In the genomic region with DNA sequence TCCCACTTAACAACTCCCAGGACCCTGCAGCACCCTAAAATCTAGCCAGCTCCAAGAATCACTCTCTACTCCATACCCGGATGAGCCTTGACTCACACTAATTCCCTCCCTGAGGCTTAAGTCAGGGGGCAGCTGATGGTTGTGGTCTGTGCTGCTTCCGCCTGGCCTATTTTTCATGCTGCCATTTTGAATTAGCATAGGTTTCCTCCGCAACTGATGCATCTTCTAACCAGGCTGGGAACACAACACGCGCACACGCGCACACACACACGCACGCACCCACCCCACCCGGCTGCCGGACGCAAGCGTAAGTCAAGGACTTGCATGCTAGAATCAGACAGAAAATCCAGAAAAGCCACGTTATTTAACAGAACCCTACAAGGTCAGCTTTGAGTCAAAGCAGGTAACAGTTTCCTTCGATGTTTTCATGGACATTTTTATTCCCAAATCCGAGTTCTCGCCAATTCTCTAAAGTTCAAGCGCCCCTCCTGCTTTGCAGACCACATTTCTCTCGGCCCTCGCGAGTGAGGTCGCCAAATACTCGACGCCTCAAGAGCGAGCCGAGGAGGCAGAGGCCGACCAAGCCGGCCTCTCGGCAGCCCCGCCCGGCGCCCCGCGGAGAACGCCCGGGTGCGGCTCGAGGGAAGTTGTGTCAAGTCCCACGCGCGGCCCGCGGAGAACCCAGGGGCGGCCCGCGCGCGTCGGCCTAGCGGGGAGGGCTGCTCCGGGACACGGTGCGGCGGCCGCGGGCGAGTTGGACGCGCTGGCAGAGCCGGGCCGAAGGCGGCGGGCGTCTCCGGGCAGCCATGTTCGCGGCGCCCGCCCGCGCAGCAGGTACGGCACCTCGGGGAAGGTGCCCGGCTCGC, we compare ENCODE assay signal across 1 cellular context.
A peak's percentile ranks its signal among the peaks of the same experiment; 100 is the strongest.
TF ChIP-seq lines count a peak whose summit lies in the region.

No MANE protein-coding gene starts in this region.

TF ChIP-seq in GM12878, 131 proteins besides CTCF, POLR2A, EP300 and RAD21 (continued from another document):
- TF ChIP-seq, protein P1, sequence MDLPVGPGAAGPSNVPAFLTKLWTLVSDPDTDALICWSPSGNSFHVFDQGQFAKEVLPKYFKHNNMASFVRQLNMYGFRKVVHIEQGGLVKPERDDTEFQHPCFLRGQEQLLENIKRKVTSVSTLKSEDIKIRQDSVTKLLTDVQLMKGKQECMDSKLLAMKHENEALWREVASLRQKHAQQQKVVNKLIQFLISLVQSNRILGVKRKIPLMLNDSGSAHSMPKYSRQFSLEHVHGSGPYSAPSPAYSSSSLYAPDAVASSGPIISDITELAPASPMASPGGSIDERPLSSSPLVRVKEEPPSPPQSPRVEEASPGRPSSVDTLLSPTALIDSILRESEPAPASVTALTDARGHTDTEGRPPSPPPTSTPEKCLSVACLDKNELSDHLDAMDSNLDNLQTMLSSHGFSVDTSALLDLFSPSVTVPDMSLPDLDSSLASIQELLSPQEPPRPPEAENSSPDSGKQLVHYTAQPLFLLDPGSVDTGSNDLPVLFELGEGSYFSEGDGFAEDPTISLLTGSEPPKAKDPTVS (IDR thresholded peaks at IDR 0.05; ENCODE audit: low read depth, low read length): no peak
- TF ChIP-seq SPI1 (IDR thresholded peaks at IDR 0.05; ENCODE audit: borderline replicate concordance, insufficient read depth, low read depth, low read length) (no peak), MYC (IDR thresholded peaks at IDR 0.05; ENCODE audit: insufficient read depth, insufficient read length, insufficient replicate concordance, low read length, severe bottlenecking) (no peak), MXI1 (IDR thresholded peaks at IDR 0.05; ENCODE audit: low read depth, low read length) (peak; percentile 61; the same call in 1 of the 2 replicates), EED (IDR thresholded peaks at IDR 0.05; ENCODE audit: low read depth) (no peak), CREM (IDR thresholded peaks at IDR 0.05; ENCODE audit: low read depth) (no peak), PML (IDR thresholded peaks at IDR 0.05; ENCODE audit: low read length) (no peak), HDAC6 (IDR thresholded peaks at IDR 0.05; ENCODE audit: unreplicated experiment) (no peak), ZNF217 (IDR thresholded peaks at IDR 0.05) (no peak), CBX3 (IDR thresholded peaks at IDR 0.05; ENCODE audit: borderline replicate concordance, low read depth) (no peak), HDGF (IDR thresholded peaks at IDR 0.05) (peak; percentile 58; the same call in 1 of the 2 replicates), POLR2AphosphoS2 (IDR thresholded peaks at IDR 0.05; ENCODE audit: low read depth, low read length) (no peak; the same call in 1 of the 2 replicates), CHD1 (IDR thresholded peaks at IDR 0.05; ENCODE audit: low read depth, low read length) (no peak), GABPA (IDR thresholded peaks at IDR 0.05; ENCODE audit: low read depth) (0 out of 2 replicates have a peak, but pooled peaks have one; percentile 1)
- TF ChIP-seq, protein P2, sequence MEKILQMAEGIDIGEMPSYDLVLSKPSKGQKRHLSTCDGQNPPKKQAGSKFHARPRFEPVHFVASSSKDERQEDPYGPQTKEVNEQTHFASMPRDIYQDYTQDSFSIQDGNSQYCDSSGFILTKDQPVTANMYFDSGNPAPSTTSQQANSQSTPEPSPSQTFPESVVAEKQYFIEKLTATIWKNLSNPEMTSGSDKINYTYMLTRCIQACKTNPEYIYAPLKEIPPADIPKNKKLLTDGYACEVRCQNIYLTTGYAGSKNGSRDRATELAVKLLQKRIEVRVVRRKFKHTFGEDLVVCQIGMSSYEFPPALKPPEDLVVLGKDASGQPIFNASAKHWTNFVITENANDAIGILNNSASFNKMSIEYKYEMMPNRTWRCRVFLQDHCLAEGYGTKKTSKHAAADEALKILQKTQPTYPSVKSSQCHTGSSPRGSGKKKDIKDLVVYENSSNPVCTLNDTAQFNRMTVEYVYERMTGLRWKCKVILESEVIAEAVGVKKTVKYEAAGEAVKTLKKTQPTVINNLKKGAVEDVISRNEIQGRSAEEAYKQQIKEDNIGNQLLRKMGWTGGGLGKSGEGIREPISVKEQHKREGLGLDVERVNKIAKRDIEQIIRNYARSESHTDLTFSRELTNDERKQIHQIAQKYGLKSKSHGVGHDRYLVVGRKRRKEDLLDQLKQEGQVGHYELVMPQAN (conservative IDR thresholded peaks at IDR 0.05): peak; percentile 55; the same call in 1 of the 2 replicates
- TF ChIP-seq, protein P3, sequence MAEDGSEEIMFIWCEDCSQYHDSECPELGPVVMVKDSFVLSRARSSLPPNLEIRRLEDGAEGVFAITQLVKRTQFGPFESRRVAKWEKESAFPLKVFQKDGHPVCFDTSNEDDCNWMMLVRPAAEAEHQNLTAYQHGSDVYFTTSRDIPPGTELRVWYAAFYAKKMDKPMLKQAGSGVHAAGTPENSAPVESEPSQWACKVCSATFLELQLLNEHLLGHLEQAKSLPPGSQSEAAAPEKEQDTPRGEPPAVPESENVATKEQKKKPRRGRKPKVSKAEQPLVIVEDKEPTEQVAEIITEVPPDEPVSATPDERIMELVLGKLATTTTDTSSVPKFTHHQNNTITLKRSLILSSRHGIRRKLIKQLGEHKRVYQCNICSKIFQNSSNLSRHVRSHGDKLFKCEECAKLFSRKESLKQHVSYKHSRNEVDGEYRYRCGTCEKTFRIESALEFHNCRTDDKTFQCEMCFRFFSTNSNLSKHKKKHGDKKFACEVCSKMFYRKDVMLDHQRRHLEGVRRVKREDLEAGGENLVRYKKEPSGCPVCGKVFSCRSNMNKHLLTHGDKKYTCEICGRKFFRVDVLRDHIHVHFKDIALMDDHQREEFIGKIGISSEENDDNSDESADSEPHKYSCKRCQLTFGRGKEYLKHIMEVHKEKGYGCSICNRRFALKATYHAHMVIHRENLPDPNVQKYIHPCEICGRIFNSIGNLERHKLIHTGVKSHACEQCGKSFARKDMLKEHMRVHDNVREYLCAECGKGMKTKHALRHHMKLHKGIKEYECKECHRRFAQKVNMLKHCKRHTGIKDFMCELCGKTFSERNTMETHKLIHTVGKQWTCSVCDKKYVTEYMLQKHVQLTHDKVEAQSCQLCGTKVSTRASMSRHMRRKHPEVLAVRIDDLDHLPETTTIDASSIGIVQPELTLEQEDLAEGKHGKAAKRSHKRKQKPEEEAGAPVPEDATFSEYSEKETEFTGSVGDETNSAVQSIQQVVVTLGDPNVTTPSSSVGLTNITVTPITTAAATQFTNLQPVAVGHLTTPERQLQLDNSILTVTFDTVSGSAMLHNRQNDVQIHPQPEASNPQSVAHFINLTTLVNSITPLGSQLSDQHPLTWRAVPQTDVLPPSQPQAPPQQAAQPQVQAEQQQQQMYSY (CRISPR knock-in tag; IDR thresholded peaks at IDR 0.05): no peak
- TF ChIP-seq, protein P4, sequence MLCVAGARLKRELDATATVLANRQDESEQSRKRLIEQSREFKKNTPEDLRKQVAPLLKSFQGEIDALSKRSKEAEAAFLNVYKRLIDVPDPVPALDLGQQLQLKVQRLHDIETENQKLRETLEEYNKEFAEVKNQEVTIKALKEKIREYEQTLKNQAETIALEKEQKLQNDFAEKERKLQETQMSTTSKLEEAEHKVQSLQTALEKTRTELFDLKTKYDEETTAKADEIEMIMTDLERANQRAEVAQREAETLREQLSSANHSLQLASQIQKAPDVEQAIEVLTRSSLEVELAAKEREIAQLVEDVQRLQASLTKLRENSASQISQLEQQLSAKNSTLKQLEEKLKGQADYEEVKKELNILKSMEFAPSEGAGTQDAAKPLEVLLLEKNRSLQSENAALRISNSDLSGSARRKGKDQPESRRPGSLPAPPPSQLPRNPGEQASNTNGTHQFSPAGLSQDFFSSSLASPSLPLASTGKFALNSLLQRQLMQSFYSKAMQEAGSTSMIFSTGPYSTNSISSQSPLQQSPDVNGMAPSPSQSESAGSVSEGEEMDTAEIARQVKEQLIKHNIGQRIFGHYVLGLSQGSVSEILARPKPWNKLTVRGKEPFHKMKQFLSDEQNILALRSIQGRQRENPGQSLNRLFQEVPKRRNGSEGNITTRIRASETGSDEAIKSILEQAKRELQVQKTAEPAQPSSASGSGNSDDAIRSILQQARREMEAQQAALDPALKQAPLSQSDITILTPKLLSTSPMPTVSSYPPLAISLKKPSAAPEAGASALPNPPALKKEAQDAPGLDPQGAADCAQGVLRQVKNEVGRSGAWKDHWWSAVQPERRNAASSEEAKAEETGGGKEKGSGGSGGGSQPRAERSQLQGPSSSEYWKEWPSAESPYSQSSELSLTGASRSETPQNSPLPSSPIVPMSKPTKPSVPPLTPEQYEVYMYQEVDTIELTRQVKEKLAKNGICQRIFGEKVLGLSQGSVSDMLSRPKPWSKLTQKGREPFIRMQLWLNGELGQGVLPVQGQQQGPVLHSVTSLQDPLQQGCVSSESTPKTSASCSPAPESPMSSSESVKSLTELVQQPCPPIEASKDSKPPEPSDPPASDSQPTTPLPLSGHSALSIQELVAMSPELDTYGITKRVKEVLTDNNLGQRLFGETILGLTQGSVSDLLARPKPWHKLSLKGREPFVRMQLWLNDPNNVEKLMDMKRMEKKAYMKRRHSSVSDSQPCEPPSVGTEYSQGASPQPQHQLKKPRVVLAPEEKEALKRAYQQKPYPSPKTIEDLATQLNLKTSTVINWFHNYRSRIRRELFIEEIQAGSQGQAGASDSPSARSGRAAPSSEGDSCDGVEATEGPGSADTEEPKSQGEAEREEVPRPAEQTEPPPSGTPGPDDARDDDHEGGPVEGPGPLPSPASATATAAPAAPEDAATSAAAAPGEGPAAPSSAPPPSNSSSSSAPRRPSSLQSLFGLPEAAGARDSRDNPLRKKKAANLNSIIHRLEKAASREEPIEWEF (IDR thresholded peaks at IDR 0.05; ENCODE audit: insufficient replicate concordance, low read depth, low read length): no peak
- TF ChIP-seq, protein P5, sequence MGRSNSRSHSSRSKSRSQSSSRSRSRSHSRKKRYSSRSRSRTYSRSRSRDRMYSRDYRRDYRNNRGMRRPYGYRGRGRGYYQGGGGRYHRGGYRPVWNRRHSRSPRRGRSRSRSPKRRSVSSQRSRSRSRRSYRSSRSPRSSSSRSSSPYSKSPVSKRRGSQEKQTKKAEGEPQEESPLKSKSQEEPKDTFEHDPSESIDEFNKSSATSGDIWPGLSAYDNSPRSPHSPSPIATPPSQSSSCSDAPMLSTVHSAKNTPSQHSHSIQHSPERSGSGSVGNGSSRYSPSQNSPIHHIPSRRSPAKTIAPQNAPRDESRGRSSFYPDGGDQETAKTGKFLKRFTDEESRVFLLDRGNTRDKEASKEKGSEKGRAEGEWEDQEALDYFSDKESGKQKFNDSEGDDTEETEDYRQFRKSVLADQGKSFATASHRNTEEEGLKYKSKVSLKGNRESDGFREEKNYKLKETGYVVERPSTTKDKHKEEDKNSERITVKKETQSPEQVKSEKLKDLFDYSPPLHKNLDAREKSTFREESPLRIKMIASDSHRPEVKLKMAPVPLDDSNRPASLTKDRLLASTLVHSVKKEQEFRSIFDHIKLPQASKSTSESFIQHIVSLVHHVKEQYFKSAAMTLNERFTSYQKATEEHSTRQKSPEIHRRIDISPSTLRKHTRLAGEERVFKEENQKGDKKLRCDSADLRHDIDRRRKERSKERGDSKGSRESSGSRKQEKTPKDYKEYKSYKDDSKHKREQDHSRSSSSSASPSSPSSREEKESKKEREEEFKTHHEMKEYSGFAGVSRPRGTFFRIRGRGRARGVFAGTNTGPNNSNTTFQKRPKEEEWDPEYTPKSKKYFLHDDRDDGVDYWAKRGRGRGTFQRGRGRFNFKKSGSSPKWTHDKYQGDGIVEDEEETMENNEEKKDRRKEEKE (IDR thresholded peaks at IDR 0.05): no peak
TF ChIP-seq in GM12878: peak in this region for 38.
